Comparison of ENCODE assay signal across 9 cellular contexts in genomic region chr1:205582471-205583291, GRCh38. TPM values are rescaled to one million over a fixed set of nuclear protein-coding genes. Genes with fewer than 3 reads are reported as not detected.
A peak's percentile ranks its signal among the peaks of the same experiment; 100 is the strongest.
DNase-seq lines count a peak whose midpoint lies in the region; ATAC-seq lines count a peak whose summit lies in the region.
"Had no signal": no experiment of that assay in that cellular context is flagged by ENCODE, and none has a peak within 500 bp of the region (broad histone marks: within the 10 kb centered on the region; RNA-seq: fewer than 3 reads in every experiment).

No MANE protein-coding gene starts in this region.

- H3K36me3 Mint-ChIP-seq in T-cell, result no peaks in the 10 kb centered on the region
- H3K36me3 Mint-ChIP-seq in stimulated activated naive B cell treated with anti-CD40 and anti-IgM and Interleukin-4, amounts not matched to agents 10 μg/mL and 1 μg/mL and 100 μg/mL, for 72 hours, result no peaks in the 10 kb centered on the region

- ATAC-seq in T-cell (replicated peaks in 1 of 4), result peak; percentile 32 to 91 (median 43)
- ATAC-seq in left ventricle myocardium superior, result peak; percentile 37
- peak; percentile 78 for ATAC-seq in stimulated activated naive B cell treated with anti-CD40 and anti-IgM and Interleukin-4, amounts not matched to agents 10 μg/mL and 1 μg/mL and 100 μg/mL, for 72 hours (replicated peaks)
- ATAC-seq in HG03045 (IDR thresholded peaks at IDR 0.05; ENCODE audit: unreplicated experiment), result no peak
- ATAC-seq in HG03159 (IDR thresholded peaks at IDR 0.05; ENCODE audit: unreplicated experiment), result no peak

- POLR2A ChIA-PET in T-cell (lab: Charles Lee), result no interaction called here

- H3K4me3 Mint-ChIP-seq in T-cell, result peak overlapping the region in 1 of 3 donors; percentile 47
- no peak overlapping the region for H3K4me3 Mint-ChIP-seq in stimulated activated naive B cell treated with anti-CD40 and anti-IgM and Interleukin-4, amounts not matched to agents 10 μg/mL and 1 μg/mL and 100 μg/mL, for 72 hours
- H3K4me3 Mint-ChIP-seq: activated CD4-positive, alpha-beta T cell treated with anti-CD3 and anti-CD28 coated beads, Interleukin-2, amount 10 ng/mL, durations not matched to agents 24 days and 14 days had no signal

- H3K27ac Mint-ChIP-seq in T-cell, result no peak overlapping the region
- H3K27ac Mint-ChIP-seq in stimulated activated naive B cell treated with anti-CD40 and anti-IgM and Interleukin-4, amounts not matched to agents 10 μg/mL and 1 μg/mL and 100 μg/mL, for 72 hours, result peak overlapping the region; percentile 51
- H3K27ac Mint-ChIP-seq: activated CD4-positive, alpha-beta T cell treated with anti-CD3 and anti-CD28 coated beads, Interleukin-2, amount 10 ng/mL, durations not matched to agents 24 days and 14 days had no signal

- CTCF ChIA-PET in T-cell (lab: Charles Lee), result no interaction called here

- peaks cover 6 to 15% (median 8%) of the 10 kb centered on the region in 3 donors for H3K4me1 Mint-ChIP-seq in T-cell
- peaks cover 20 to 28% of the 10 kb centered on the region in 2 donors for H3K4me1 Mint-ChIP-seq in stimulated activated naive B cell treated with anti-CD40 and anti-IgM and Interleukin-4, amounts not matched to agents 10 μg/mL and 1 μg/mL and 100 μg/mL, for 72 hours

- H3K9me3 Mint-ChIP-seq in T-cell, result no peaks in the 10 kb centered on the region
- H3K9me3 Mint-ChIP-seq in stimulated activated naive B cell treated with anti-CD40 and anti-IgM and Interleukin-4, amounts not matched to agents 10 μg/mL and 1 μg/mL and 100 μg/mL, for 72 hours, result no peaks in the 10 kb centered on the region
- H3K9me3 Mint-ChIP-seq: activated CD4-positive, alpha-beta T cell treated with anti-CD3 and anti-CD28 coated beads, Interleukin-2, amount 10 ng/mL, durations not matched to agents 24 days and 14 days had no signal

- peaks cover 2 to 16% of the 10 kb centered on the region in 2 donors for H3K27me3 Mint-ChIP-seq in T-cell
- peaks cover 5 to 23% of the 10 kb centered on the region in 2 donors for H3K27me3 Mint-ChIP-seq in stimulated activated naive B cell treated with anti-CD40 and anti-IgM and Interleukin-4, amounts not matched to agents 10 μg/mL and 1 μg/mL and 100 μg/mL, for 72 hours

- DNase-seq in DMS 273 (lab: John Stamatoyannopoulos, UW; ENCODE audit: unreplicated experiment), result peak; percentile 41
- no peak for DNase-seq in DMS 273 treated with DMSO at 0.1 percent for 48 hours (lab: John Stamatoyannopoulos, UW)
- peak in 17 of 34 experiments; percentile 10 to 46 (median 21) for DNase-seq in T-cell
- DNase-seq in left ventricle myocardium superior, result no peak
- no peak for DNase-seq in stimulated activated naive B cell treated with anti-CD40 and anti-IgM and Interleukin-4, amounts not matched to agents 10 μg/mL and 1 μg/mL and 100 μg/mL, for 72 hours
- no peak for DNase-seq in T-helper 2 cell
- DNase-seq: activated CD4-positive, alpha-beta T cell treated with anti-CD3 and anti-CD28 coated beads, Interleukin-2, amount 10 ng/mL, durations not matched to agents 24 days and 14 days had no signal

- intact Hi-C loops in left ventricle myocardium superior (cut with micrococcal nuclease), result no loop called here

RNA-seq across cellular contexts. Expression of gene ELK4, which starts 49.1 kb away (rescaled TPM):
- 100 to 1,000 TPM; 131 to 185 (median 173) TPM for total RNA-seq in T-cell
- 40.5 TPM for total RNA-seq in left ventricle myocardium superior

Comparison
In these comparisons a context has a peak if more than half of its experiments do, and no peak if none do; other contexts are left out.
1. ATAC-seq: peak in T-cell (4 of 4), left ventricle myocardium superior (single experiment) and stimulated activated naive B cell treated with anti-CD40 and anti-IgM and Interleukin-4, amounts not matched to agents 10 μg/mL and 1 μg/mL and 100 μg/mL, for 72 hours (2 of 2); none in HG03045 (single experiment) and HG03159 (single experiment).